Comparison of ENCODE assay signal across 8 cellular contexts in the genomic region with DNA sequence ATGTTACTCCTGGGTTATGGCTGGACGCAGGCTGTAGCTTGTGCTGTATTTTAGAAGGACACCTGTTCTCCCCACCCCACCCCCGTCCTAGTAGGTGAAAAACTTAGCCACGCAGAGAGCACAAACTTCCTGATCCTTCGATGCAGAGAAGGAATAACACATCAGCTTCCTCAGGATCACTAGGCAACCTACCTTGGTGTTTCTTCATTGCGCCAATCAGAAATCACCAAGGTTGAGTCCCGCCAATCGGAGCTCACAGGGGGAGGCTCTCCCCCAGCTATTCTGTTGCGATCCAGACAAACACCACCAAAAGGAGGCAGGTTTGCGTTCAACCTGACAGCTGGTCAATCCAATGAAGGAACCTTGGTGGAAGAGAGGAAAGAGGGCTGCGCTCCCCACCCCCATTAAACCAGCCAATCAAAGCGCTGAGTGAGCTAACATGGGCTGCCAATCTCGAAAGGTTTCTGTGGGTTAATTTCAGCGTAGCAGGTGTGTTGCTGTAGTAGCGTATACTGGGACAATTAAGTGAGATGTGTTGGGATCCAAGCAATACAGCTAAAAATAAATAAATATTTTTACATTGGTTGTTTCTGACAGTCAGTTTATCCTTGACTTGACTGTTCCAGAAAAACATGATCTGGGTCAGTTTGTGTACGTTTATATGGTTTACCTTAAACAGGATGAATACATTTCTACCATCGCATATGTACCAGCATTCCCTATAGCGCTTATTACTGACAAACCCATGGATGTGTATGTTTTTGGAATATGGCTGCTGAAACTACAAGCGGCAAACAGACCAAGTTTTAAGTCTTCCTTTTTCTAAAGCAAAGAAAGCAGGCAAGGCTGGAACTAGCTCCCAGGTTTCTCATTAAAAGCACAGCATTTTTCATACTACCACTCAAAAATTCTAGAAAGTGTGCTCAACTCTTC. TPM values are rescaled to one million over a fixed set of nuclear protein-coding genes. Genes with fewer than 3 reads are reported as not detected.
DNase-seq lines count a peak whose midpoint lies in the region; ATAC-seq and TF ChIP-seq lines count a peak whose summit lies in the region.

GOLPH3L (minus strand) TSS at position 160 of the 933 bp plus-strand sequence. CDS start 2,316 bp downstream, outside the sequence.

- no peak for TF ChIP-seq CTCF in OCI-LY3 (IDR thresholded peaks at IDR 0.05; ENCODE audit: low read depth, low read length)

- ATAC-seq in GM21515 (IDR thresholded peaks at IDR 0.05; ENCODE audit: unreplicated experiment): peak; percentile 97

- H3K27ac ChIP-seq in OCI-LY3 (ENCODE audit: low read length): no peak within 1 kb of the TSS

- peak; percentile 100 for DNase-seq in Caki2 (ENCODE audit: low read depth)
- peak; percentile 74 for DNase-seq in HuH-7 (ENCODE audit: low spot score)
- DNase-seq in activated CD8-positive, alpha-beta memory T cell treated with anti-CD3 and anti-CD28 coated beads, Interleukin-2, amount 50 U/mL, for 48 hours: peak; percentile 84
- peak; percentile 85 for DNase-seq in epidermal melanocyte (ENCODE audit: insufficient read length, low spot score)
- DNase-seq in middle frontal gyrus (ENCODE audit: extremely low spot score, low spot score): peak; percentile 92
- peak; percentile 68 to 80 for DNase-seq in stimulated activated CD8-positive, alpha-beta memory T cell treated with anti-CD3 and anti-CD28 coated beads, Interleukin-2, amount 100 ng/mL, for 48 hours (ENCODE audit: low read depth in 2 of 2)

- in situ Hi-C loops in Caki2 (cut with HindIII; ENCODE audit: low pct_unique_long_range_greater_than_20kb, low sequenced_read_pairs): no loop called here

- peak within 1 kb of the TSS; percentile 83 for H3K4me2 ChIP-seq in OCI-LY3 (ENCODE audit: low read length)

- H3K27me3 ChIP-seq in OCI-LY3 (ENCODE audit: low read depth, low read length): peaks cover 9% of the 10 kb centered on the region

- no peaks in the 10 kb centered on the region for H3K9me3 ChIP-seq in OCI-LY3 (ENCODE audit: insufficient read depth, low read length)

- no peaks in the 10 kb centered on the region for H4K20me1 ChIP-seq in OCI-LY3 (ENCODE audit: insufficient read depth, low read length)

- H3K79me2 ChIP-seq in OCI-LY3 (ENCODE audit: low read length): peaks cover 5% of the 10 kb centered on the region; the same call in 1 of the 2 replicates

- H3K9ac ChIP-seq in OCI-LY3 (ENCODE audit: low read length): peak within 1 kb of the TSS; percentile 64

- H3K4me1 ChIP-seq in OCI-LY3 (ENCODE audit: low read length): peaks cover 8% of the 10 kb centered on the region

- peak within 1 kb of the TSS; percentile 79 for H2AFZ ChIP-seq in OCI-LY3 (ENCODE audit: low read depth, low read length)

- peaks cover 13% of the 10 kb centered on the region for H3K36me3 ChIP-seq in OCI-LY3 (replicated peaks; ENCODE audit: low read depth, low read length)

- H3K4me3 ChIP-seq in OCI-LY3 (ENCODE audit: low read length): peak within 1 kb of the TSS; percentile 82

RNA-seq across cellular contexts. Expression of gene GOLPH3L, which starts in this region (rescaled TPM):
- total RNA-seq in Caki2 (2014; rRNA removed; shearing (Covaris generic); ENCODE audit: low replicate concordance): 14.7 and 33.7 TPM in 2 replicates
